ENCODE assay signal across 20 cellular contexts in the genomic region with DNA sequence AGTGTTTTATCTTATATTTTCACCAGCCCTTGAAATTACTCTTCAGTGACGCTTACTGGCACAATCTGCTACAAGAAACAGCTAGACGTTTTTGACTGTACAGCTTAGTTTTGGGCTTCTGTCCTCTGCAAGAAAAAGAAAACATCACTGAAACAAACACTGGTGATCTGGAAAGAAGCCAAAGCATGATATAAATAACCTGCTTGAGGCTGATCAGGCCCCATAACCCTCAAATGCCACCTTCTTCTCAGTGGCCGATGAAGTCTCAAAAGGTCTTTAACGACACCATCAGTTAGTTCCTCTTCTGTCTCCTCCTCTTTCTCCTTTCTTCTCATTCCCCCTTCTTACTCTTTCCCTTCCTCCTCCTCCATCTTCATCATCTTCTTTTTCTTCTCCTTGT.
"Had no signal": no experiment of that assay in that cellular context is flagged by ENCODE, and none has a peak within 500 bp of the region (broad histone marks: within the 10 kb centered on the region; RNA-seq: fewer than 3 reads in every experiment).

No MANE protein-coding gene starts in this region.

- H3K27ac ChIP-seq: RWPE1 had no signal

- DNase-seq: KBM-7, NCI-H1092, NCI-H1105 treated with DMSO at 0.1 percent for 48 hours, NCI-H1417 treated with DMSO at 0.1 percent for 48 hours, NCI-H146, NCI-H1694 treated with DMSO at 0.1 percent for 48 hours, NCI-H2029, NCI-H2081 treated with DMSO at 0.1 percent for 48 hours, NCI-H2171, NCI-H226, NCI-H446, NCI-H510A, NCI-H524 treated with DMSO at 0.1 percent for 48 hours, NCI-H69, NCI-H774, SHP77, SK-N-SH, SW 1271, T-cell had no signal

- ATAC-seq: T-cell had no signal

- H3K9me3 ChIP-seq: SK-N-SH had no signal
